ENCODE assay signal across 1 cellular context in the genomic region with DNA sequence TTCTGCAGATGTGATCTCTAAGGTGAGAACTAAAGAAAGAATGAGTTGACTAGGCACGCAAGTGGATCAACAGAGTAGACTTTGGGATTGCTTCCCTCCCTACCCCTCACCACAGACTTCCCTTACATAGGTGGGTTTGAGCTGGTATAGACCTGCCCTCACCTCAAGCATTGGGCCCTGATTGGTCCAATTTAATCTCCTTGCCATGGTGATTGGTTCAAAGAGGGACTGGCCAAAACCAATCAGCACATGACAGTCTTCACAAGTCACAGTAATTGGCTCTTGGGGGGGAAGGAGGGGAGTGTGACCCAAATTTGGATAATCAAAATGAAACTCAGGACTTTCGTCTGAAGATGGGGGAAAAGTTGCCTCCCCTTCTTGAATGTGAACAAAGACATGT.
A peak's percentile ranks its signal among the peaks of the same experiment; 100 is the strongest.
TF ChIP-seq lines count a peak whose summit lies in the region.

No MANE protein-coding gene starts in this region.

TF ChIP-seq in K562, 482 proteins besides CTCF, POLR2A, EP300 and RAD21:
- TF ChIP-seq, protein P1, sequence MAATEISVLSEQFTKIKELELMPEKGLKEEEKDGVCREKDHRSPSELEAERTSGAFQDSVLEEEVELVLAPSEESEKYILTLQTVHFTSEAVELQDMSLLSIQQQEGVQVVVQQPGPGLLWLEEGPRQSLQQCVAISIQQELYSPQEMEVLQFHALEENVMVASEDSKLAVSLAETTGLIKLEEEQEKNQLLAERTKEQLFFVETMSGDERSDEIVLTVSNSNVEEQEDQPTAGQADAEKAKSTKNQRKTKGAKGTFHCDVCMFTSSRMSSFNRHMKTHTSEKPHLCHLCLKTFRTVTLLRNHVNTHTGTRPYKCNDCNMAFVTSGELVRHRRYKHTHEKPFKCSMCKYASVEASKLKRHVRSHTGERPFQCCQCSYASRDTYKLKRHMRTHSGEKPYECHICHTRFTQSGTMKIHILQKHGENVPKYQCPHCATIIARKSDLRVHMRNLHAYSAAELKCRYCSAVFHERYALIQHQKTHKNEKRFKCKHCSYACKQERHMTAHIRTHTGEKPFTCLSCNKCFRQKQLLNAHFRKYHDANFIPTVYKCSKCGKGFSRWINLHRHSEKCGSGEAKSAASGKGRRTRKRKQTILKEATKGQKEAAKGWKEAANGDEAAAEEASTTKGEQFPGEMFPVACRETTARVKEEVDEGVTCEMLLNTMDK (IDR thresholded peaks at IDR 0.05; ENCODE audit: borderline replicate concordance, insufficient read depth, low read depth, low read length, poor library complexity, severe bottlenecking): no peak
- TF ChIP-seq IFI16 (CRISPR knock-in tag; IDR thresholded peaks at IDR 0.05) (no peak), ZNF282 (CRISPR knock-in tag; IDR thresholded peaks at IDR 0.05) (no peak), ESRRB (CRISPR knock-in tag; IDR thresholded peaks at IDR 0.05; ENCODE audit: borderline replicate concordance) (no peak), STAT5A (IDR thresholded peaks at IDR 0.05; ENCODE audit: borderline replicate concordance, low read length) (no peak), POLR2G (IDR thresholded peaks at IDR 0.05; ENCODE audit: low read depth, low read length) (no peak), NFYB (IDR thresholded peaks at IDR 0.05; ENCODE audit: extremely low read depth, insufficient read length) (peak; percentile 77), SMAD1 (IDR thresholded peaks at IDR 0.05; ENCODE audit: low read depth, low read length, partially characterized antibody) (no peak), MCM2 (IDR thresholded peaks at IDR 0.05; ENCODE audit: low read depth) (no peak), FOS (IDR thresholded peaks at IDR 0.05; ENCODE audit: extremely low read depth, insufficient read length) (peak; percentile 75), ETV1 (tag; conservative IDR thresholded peaks at IDR 0.05; ENCODE audit: low read depth) (no peak), ASH1L (IDR thresholded peaks at IDR 0.05; ENCODE audit: borderline replicate concordance, low read depth, partially characterized antibody) (peak; percentile 58), RBM25 (IDR thresholded peaks at IDR 0.05; ENCODE audit: low read depth, low read length, severe bottlenecking) (peak; percentile 32), ZFP36 (IDR thresholded peaks at IDR 0.05; ENCODE audit: low read depth, low read length, partially characterized antibody) (no peak), RBM39 (optimal IDR thresholded peaks at IDR 0.05; ENCODE audit: low read depth, low read length) (no peak), LEF1 (IDR thresholded peaks at IDR 0.05) (no peak)
- TF ChIP-seq, protein P2, sequence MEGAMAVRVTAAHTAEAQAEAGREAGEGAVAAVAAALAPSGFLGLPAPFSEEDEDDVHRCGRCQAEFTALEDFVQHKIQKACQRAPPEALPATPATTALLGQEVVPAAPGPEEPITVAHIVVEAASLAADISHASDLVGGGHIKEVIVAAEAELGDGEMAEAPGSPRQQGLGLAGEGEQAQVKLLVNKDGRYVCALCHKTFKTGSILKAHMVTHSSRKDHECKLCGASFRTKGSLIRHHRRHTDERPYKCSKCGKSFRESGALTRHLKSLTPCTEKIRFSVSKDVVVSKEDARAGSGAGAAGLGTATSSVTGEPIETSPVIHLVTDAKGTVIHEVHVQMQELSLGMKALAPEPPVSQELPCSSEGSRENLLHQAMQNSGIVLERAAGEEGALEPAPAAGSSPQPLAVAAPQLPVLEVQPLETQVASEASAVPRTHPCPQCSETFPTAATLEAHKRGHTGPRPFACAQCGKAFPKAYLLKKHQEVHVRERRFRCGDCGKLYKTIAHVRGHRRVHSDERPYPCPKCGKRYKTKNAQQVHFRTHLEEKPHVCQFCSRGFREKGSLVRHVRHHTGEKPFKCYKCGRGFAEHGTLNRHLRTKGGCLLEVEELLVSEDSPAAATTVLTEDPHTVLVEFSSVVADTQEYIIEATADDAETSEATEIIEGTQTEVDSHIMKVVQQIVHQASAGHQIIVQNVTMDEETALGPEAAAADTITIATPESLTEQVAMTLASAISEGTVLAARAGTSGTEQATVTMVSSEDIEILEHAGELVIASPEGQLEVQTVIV (CRISPR knock-in tag; IDR thresholded peaks at IDR 0.05; ENCODE audit: borderline replicate concordance): no peak
- TF ChIP-seq, protein P3, sequence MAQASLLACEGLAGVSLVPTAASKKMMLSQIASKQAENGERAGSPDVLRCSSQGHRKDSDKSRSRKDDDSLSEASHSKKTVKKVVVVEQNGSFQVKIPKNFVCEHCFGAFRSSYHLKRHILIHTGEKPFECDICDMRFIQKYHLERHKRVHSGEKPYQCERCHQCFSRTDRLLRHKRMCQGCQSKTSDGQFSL (CRISPR knock-in tag; IDR thresholded peaks at IDR 0.05): no peak
- TF ChIP-seq, protein P3 (tag; IDR thresholded peaks at IDR 0.05): no peak
- TF ChIP-seq, protein P4, sequence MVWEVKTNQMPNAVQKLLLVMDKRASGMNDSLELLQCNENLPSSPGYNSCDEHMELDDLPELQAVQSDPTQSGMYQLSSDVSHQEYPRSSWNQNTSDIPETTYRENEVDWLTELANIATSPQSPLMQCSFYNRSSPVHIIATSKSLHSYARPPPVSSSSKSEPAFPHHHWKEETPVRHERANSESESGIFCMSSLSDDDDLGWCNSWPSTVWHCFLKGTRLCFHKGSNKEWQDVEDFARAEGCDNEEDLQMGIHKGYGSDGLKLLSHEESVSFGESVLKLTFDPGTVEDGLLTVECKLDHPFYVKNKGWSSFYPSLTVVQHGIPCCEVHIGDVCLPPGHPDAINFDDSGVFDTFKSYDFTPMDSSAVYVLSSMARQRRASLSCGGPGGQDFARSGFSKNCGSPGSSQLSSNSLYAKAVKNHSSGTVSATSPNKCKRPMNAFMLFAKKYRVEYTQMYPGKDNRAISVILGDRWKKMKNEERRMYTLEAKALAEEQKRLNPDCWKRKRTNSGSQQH (CRISPR knock-in tag; IDR thresholded peaks at IDR 0.05): no peak
